ENCODE assay signal across 19 cellular contexts in the genomic region with DNA sequence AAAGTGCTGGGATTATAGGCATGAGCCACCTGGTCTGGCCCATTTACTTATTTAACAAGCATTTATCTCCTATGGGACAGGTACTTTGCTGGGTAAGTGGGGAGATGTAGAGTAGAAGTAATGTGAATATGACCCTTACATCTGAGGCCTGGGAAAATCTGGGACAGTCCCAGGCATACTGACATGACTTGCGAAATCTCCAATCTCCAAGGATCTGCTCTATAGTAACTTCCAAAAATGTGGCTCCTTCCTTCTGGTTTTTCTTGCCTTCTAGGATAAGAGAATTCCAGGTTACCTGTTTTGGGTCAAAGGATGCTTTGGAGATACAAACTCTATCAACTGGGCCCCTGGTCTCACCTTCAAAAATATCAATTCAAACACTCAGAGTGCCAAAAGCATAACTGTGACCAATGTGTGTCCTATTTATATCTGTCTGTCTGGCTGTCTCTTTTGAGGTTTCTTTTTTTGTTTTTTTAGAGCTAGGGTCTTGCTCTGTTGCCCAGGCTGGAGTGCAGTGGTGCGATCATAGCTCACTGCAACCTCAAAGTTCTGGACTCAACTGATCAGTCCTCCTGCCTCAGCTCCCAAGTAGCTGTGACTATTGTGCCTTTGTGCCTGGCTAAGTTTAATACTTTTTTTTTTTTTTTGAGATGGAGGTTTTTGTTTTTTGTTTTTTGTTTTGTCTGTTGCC.
"Had no signal": no experiment of that assay in that cellular context is flagged by ENCODE, and none has a peak within 500 bp of the region (broad histone marks: within the 10 kb centered on the region; RNA-seq: fewer than 3 reads in every experiment).

No MANE protein-coding gene starts in this region.

- H3K36me3 ChIP-seq: esophagus muscularis mucosa, gastrocnemius medialis, heart right ventricle, sigmoid colon, suprapubic skin, thyroid gland, upper lobe of left lung, vagina had no signal

- H3K27ac ChIP-seq: epithelial cell of prostate, esophagus muscularis mucosa, gastrocnemius medialis, heart right ventricle, sigmoid colon, skin epidermis, suprapubic skin, thyroid gland, upper lobe of left lung, vagina had no signal

- H3K9me3 Mint-ChIP-seq: natural killer cell, neural crest cell had no signal

- H3K4me3 ChIP-seq: esophagus muscularis mucosa, gastrocnemius medialis, heart right ventricle, mucosa of descending colon, sigmoid colon, skin epidermis, suprapubic skin, thyroid gland, upper lobe of left lung, vagina had no signal

- DNase-seq: effector memory CD4-positive, alpha-beta T cell; gastrocnemius medialis; heart right ventricle; hypothalamus; kidney glomerular epithelial cell; mammary epithelial cell; mucosa of descending colon; natural killer cell; posterior cingulate gyrus; sigmoid colon; stimulated activated naive CD8-positive, alpha-beta T cell treated with anti-CD3 and anti-CD28 coated beads, Interleukin-15, Interleukin-2, amounts not matched to agents 100 U/mL and 50 U/mL, for 24 hours; thyroid gland; upper lobe of left lung had no signal

- H3K4me1 Mint-ChIP-seq: natural killer cell, neural crest cell had no signal

- H3K9me3 ChIP-seq: esophagus muscularis mucosa, gastrocnemius medialis, heart right ventricle, mucosa of descending colon, sigmoid colon, suprapubic skin, thyroid gland, upper lobe of left lung, vagina had no signal

- H3K4me3 Mint-ChIP-seq: natural killer cell, neural crest cell had no signal

- H3K27me3 ChIP-seq: esophagus muscularis mucosa, gastrocnemius medialis, heart right ventricle, sigmoid colon, suprapubic skin, thyroid gland, upper lobe of left lung, vagina had no signal

- H3K4me1 ChIP-seq: suprapubic skin, vagina had no signal

- ATAC-seq: gastrocnemius medialis; heart right ventricle; mucosa of descending colon; natural killer cell; stimulated activated naive CD8-positive, alpha-beta T cell treated with anti-CD3 and anti-CD28 coated beads, Interleukin-15, Interleukin-2, amounts not matched to agents 100 U/mL and 50 U/mL, for 24 hours had no signal

- H3K27ac Mint-ChIP-seq: natural killer cell had no signal

- H3K36me3 Mint-ChIP-seq: natural killer cell had no signal
